ENCODE assay signal across 17 cellular contexts in the genomic region with DNA sequence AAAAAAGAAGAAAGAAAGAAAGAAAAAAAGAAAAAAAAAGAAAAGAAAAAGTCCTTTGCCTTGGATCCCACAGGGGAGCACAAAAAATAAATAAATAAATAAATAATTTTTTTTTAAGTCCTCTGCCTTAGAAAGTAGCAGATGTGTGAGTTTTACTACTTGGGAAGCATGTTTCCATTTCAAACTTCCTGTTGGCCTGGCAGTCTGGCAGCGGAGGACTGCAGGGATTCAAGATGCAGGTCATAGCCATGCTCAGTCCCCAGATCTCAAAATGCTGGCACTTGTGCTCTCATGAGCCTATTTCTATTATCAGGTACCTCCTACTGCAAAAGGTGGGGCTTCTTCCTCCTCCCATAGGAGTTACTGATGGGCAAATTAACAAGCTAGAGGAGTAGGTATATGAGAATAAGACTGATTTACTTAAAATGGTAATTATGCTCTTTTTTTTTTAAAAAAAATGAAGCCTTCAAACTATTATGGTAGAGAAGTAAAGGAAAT. TPM values are rescaled to one million over a fixed set of nuclear protein-coding genes. Genes with fewer than 3 reads are reported as not detected.
A peak's percentile ranks its signal among the peaks of the same experiment; 100 is the strongest.
DNase-seq lines count a peak whose midpoint lies in the region; ATAC-seq, FAIRE-seq and TF ChIP-seq lines count a peak whose summit lies in the region.
"Had no signal": no experiment of that assay in that cellular context is flagged by ENCODE, and none has a peak within 500 bp of the region (broad histone marks: within the 10 kb centered on the region; RNA-seq: fewer than 3 reads in every experiment).

No MANE protein-coding gene starts in this region.

- peaks cover 10% of the 10 kb centered on the region for H3K4me1 ChIP-seq in smooth muscle cell (ENCODE audit: low read depth)

- H3K27ac ChIP-seq in smooth muscle cell (ENCODE audit: low read depth): no peak overlapping the region

- H3K4me3 ChIP-seq in smooth muscle cell: no peak overlapping the region
- H3K4me3 ChIP-seq: GM23338 had no signal

- H4K20me1 ChIP-seq in smooth muscle cell (ENCODE audit: low read depth): no peaks in the 10 kb centered on the region

- peaks cover 2% of the 10 kb centered on the region for H3F3A ChIP-seq in smooth muscle cell (ENCODE audit: low read depth)

- WGBS in smooth muscle cell (ENCODE audit: low lambda C conversion rate): 19% methylated on average over 1 of the region's 1 CpG

- H3K36me3 Mint-ChIP-seq in T-helper 17 cell (ENCODE audit: low read depth) (peaks cover 4% of the 10 kb centered on the region), nephron progenitor cell (ENCODE audit: low read depth) (no peaks in the 10 kb centered on the region)

- H3K36me3 ChIP-seq in smooth muscle cell (ENCODE audit: low read depth): no peaks in the 10 kb centered on the region

- H3K27me3 ChIP-seq in smooth muscle cell (ENCODE audit: low read depth): no peaks in the 10 kb centered on the region

- H3K4me3 Mint-ChIP-seq in T-helper 17 cell (no peak overlapping the region), nephron progenitor cell (no peak overlapping the region)
- H3K4me3 Mint-ChIP-seq: CD4-positive, alpha-beta T cell; GM23338 had no signal

- no peaks in the 10 kb centered on the region for H3K9me3 ChIP-seq in smooth muscle cell (replicated peaks; ENCODE audit: low read depth)
- H3K9me3 ChIP-seq in T-helper 17 cell (ENCODE audit: control insufficient read depth, low read length, poor library complexity, severe bottlenecking): no peaks in the 10 kb centered on the region

- H3K4me2 ChIP-seq in smooth muscle cell: peak overlapping the region; percentile 28
- H3K4me2 ChIP-seq: GM23338 had no signal

- ATAC-seq in left colon (peak; percentile 12), T-helper 17 cell (no peak)
- ATAC-seq: GM23338, HCT116, Panc1, SK-N-SH treated with all-trans-retinoic acid at 6 μM for 48 hours had no signal

- no peaks in the 10 kb centered on the region for H3K9me3 Mint-ChIP-seq in nephron progenitor cell
- H3K9me3 Mint-ChIP-seq: CD4-positive, alpha-beta T cell; GM23338 had no signal

- no peak overlapping the region for H3K9ac ChIP-seq in smooth muscle cell (ENCODE audit: low read depth)

- no peaks in the 10 kb centered on the region for H3K27me3 Mint-ChIP-seq in T-helper 17 cell
- peaks cover 3% of the 10 kb centered on the region for H3K27me3 Mint-ChIP-seq in nephron progenitor cell (ENCODE audit: low read depth, poor library complexity)
- H3K27me3 Mint-ChIP-seq: CD4-positive, alpha-beta T cell had no signal

- no peak for TF ChIP-seq CTCF in smooth muscle cell (IDR thresholded peaks at IDR 0.05; ENCODE audit: borderline replicate concordance, insufficient read depth, poor library complexity, severe bottlenecking)
- TF ChIP-seq CTCF in nephron progenitor cell (IDR thresholded peaks at IDR 0.05): no peak

- H3K79me2 ChIP-seq in smooth muscle cell (ENCODE audit: low read depth): no peaks in the 10 kb centered on the region

- no peak overlapping the region for H2AFZ ChIP-seq in smooth muscle cell (ENCODE audit: low read depth)
- H2AFZ ChIP-seq: GM23338 had no signal

- no peak for FAIRE-seq in frontal cortex (lab: Jason Lieb, UNC)

- H3K4me1 Mint-ChIP-seq in T-helper 17 cell (peaks cover 8% of the 10 kb centered on the region), nephron progenitor cell (peaks cover 12% of the 10 kb centered on the region)

- H3K27ac Mint-ChIP-seq in T-helper 17 cell (no peak overlapping the region), nephron progenitor cell (no peak overlapping the region)
- H3K27ac Mint-ChIP-seq: CD4-positive, alpha-beta T cell; GM23338 had no signal

- intact Hi-C loops in left colon (cut with DNase I, micrococcal nuclease): no loop called here

- DNase-seq in COLO668 (lab: John Stamatoyannopoulos, UW; ENCODE audit: unreplicated experiment): peak; percentile 6
- peak; percentile 21 for DNase-seq in NCI-H69 (lab: John Stamatoyannopoulos, UW)
- DNase-seq in left colon: no peak
- no peak for DNase-seq in smooth muscle cell (lab: John Stamatoyannopoulos, UW; ENCODE audit: unreplicated experiment)
- DNase-seq in T-helper 17 cell: no peak
- no peak for DNase-seq in frontal cortex (ENCODE audit: low spot score in 2 of 2)
- DNase-seq in nephron progenitor cell: no peak
- DNase-seq: CD4-positive, alpha-beta T cell; KBM-7; NCI-H1092; NCI-H1436; NCI-H187 treated with DMSO at 0.1 percent for 48 hours; NCI-H82 had no signal

RNA-seq across cellular contexts. Expression of gene MAP7, which starts 54.2 kb away (rescaled TPM):
- total RNA-seq in left colon (10 to 100 TPM; 72.6 to 82.7 TPM), smooth muscle cell (6.4 and 8.2 TPM in 2 replicates), T-helper 17 cell (under 1 TPM; 0.26 to 0.27 TPM), frontal cortex (5.7 TPM)
- 1.6 and 8.9 TPM in 2 replicates for polyA plus RNA-seq in smooth muscle cell

Comparison
In these comparisons a context has a peak if more than half of its experiments do, and no peak if none do; other contexts are left out.
1. DNase-seq: peak in COLO668 (single experiment) and NCI-H69 (single experiment); none in left colon (0 of 2), smooth muscle cell (single experiment), T-helper 17 cell (0 of 3), frontal cortex (0 of 2) and nephron progenitor cell (single experiment).